In the genomic region with DNA sequence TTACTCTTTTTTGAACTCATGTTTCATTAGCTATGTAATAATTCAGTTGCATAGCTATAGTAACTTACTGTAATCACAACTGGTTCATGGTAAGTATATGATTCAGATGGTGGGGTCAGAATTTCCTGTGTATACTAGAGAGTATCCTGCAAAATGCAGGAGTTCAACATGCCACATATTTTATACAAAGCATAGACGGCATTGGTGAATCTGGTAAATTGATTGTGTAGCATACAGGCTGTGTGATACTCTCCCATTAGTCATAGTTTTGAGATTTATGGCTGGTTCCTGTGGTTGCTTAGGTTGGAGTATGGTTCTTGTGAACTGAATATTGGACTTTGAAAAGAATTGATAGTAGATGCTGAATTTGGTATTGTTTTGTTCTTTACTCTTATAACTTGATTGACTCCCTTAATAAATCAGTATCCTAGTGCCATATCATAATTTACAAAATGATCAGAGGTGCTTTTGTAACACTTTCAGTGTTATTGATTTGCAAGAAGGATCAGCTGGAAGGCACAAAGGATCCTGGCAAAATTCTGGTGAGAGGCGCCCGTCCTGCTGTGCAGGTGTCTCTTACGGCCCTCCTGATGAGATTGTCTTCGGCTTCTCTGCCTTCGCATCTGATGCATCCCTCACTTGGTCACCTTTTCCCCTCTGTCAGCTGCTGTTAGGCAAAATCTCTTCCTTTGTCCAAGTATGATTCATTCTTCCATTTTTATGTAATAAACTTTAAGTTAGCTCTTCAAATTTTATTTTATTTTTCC, we compare ENCODE assay signal across 2 cellular contexts.
TF ChIP-seq lines count a peak whose summit lies in the region.

No MANE protein-coding gene starts in this region.

TF ChIP-seq in GM23338, 12 proteins besides CTCF, POLR2A, EP300 and RAD21:
- TF ChIP-seq CREB1 (CRISPR knock-in tag; IDR thresholded peaks at IDR 0.05; ENCODE audit: low read depth) (no peak), ZNF114 (CRISPR knock-in tag; IDR thresholded peaks at IDR 0.05) (no peak)
- TF ChIP-seq, protein P1, sequence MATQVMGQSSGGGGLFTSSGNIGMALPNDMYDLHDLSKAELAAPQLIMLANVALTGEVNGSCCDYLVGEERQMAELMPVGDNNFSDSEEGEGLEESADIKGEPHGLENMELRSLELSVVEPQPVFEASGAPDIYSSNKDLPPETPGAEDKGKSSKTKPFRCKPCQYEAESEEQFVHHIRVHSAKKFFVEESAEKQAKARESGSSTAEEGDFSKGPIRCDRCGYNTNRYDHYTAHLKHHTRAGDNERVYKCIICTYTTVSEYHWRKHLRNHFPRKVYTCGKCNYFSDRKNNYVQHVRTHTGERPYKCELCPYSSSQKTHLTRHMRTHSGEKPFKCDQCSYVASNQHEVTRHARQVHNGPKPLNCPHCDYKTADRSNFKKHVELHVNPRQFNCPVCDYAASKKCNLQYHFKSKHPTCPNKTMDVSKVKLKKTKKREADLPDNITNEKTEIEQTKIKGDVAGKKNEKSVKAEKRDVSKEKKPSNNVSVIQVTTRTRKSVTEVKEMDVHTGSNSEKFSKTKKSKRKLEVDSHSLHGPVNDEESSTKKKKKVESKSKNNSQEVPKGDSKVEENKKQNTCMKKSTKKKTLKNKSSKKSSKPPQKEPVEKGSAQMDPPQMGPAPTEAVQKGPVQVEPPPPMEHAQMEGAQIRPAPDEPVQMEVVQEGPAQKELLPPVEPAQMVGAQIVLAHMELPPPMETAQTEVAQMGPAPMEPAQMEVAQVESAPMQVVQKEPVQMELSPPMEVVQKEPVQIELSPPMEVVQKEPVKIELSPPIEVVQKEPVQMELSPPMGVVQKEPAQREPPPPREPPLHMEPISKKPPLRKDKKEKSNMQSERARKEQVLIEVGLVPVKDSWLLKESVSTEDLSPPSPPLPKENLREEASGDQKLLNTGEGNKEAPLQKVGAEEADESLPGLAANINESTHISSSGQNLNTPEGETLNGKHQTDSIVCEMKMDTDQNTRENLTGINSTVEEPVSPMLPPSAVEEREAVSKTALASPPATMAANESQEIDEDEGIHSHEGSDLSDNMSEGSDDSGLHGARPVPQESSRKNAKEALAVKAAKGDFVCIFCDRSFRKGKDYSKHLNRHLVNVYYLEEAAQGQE (IDR thresholded peaks at IDR 0.05; ENCODE audit: unreplicated experiment) = no peak
TF ChIP-seq in GM23338: peak in this region for 0.

TF ChIP-seq in SK-N-SH treated with all-trans-retinoic acid at 6 μM for 48 hours, 23 proteins besides CTCF, POLR2A, EP300 and RAD21:
- TF ChIP-seq, protein P2, sequence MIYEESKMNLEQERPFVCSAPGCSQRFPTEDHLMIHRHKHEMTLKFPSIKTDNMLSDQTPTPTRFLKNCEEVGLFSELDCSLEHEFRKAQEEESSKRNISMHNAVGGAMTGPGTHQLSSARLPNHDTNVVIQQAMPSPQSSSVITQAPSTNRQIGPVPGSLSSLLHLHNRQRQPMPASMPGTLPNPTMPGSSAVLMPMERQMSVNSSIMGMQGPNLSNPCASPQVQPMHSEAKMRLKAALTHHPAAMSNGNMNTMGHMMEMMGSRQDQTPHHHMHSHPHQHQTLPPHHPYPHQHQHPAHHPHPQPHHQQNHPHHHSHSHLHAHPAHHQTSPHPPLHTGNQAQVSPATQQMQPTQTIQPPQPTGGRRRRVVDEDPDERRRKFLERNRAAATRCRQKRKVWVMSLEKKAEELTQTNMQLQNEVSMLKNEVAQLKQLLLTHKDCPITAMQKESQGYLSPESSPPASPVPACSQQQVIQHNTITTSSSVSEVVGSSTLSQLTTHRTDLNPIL (CRISPR knock-in tag; IDR thresholded peaks at IDR 0.05; ENCODE audit: low read depth) = no peak
- TF ChIP-seq ZNF565 (CRISPR knock-in tag; conservative IDR thresholded peaks at IDR 0.05; ENCODE audit: low read depth) = no peak
- TF ChIP-seq TCF4 (CRISPR knock-in tag; IDR thresholded peaks at IDR 0.05; ENCODE audit: borderline replicate concordance) = no peak
- TF ChIP-seq SNAI2 (CRISPR knock-in tag; IDR thresholded peaks at IDR 0.05) = no peak
- TF ChIP-seq, protein P3, sequence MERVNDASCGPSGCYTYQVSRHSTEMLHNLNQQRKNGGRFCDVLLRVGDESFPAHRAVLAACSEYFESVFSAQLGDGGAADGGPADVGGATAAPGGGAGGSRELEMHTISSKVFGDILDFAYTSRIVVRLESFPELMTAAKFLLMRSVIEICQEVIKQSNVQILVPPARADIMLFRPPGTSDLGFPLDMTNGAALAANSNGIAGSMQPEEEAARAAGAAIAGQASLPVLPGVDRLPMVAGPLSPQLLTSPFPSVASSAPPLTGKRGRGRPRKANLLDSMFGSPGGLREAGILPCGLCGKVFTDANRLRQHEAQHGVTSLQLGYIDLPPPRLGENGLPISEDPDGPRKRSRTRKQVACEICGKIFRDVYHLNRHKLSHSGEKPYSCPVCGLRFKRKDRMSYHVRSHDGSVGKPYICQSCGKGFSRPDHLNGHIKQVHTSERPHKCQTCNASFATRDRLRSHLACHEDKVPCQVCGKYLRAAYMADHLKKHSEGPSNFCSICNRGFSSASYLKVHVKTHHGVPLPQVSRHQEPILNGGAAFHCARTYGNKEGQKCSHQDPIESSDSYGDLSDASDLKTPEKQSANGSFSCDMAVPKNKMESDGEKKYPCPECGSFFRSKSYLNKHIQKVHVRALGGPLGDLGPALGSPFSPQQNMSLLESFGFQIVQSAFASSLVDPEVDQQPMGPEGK (CRISPR knock-in tag; IDR thresholded peaks at IDR 0.05; ENCODE audit: borderline replicate concordance) = no peak
- no peak for TF ChIP-seq CSDC2 (CRISPR knock-in tag; IDR thresholded peaks at IDR 0.05)
- no peak for TF ChIP-seq ZFP3 (CRISPR knock-in tag; IDR thresholded peaks at IDR 0.05)
- TF ChIP-seq OSR1 (CRISPR knock-in tag; IDR thresholded peaks at IDR 0.05) = no peak
- no peak for TF ChIP-seq RARB (CRISPR knock-in tag; IDR thresholded peaks at IDR 0.05)
